ENCODE assay signal across 20 cellular contexts in the genomic region with DNA sequence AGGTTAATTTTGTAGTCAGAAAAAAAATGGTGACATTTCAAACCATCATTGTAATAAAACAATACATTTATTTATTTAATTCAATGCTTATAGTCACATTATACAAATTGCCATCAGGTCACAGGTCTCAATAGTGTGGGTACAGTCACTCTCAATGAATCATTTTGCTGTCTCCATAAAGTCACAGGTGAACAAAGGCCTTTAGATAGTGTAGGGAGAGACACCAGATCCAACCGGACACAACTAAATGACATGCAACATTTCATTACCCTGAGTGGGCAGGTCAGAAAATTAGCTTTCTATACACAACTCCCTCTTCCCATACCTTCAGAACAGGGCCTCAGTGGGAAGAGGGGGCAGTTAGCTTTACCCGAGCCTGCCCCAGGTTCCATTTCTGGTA.
"Had no signal": no experiment of that assay in that cellular context is flagged by ENCODE, and none has a peak within 500 bp of the region (broad histone marks: within the 10 kb centered on the region; RNA-seq: fewer than 3 reads in every experiment).

No MANE protein-coding gene starts in this region.

- ATAC-seq: HepG2, Right ventricle myocardium inferior, SK-N-SH treated with all-trans-retinoic acid at 6 μM for 48 hours had no signal

- H3K4me1 ChIP-seq: Peyer's patch, SJCRH30 had no signal

- H3K9me3 ChIP-seq: Peyer's patch, SJCRH30 had no signal

- DNase-seq: IMR-90, Kasumi-1, KG1, MM.1S, NCI-H1092 treated with DMSO at 0.1 percent for 48 hours, NCI-H1436, NCI-H187, NCI-H2029, NCI-H2081 treated with DMSO at 0.1 percent for 48 hours, NCI-H2171, NCI-H226, NCI-H510A, NCI-H524 treated with DMSO at 0.1 percent for 48 hours, NCI-H774, Peyer's patch, SHP77 treated with DMSO at 0.1 percent for 48 hours, SJCRH30 had no signal

- H3K36me3 ChIP-seq: Peyer's patch, SJCRH30 had no signal

- H3K4me3 ChIP-seq: Peyer's patch, SJCRH30 had no signal

- H3K27me3 ChIP-seq: Peyer's patch, SJCRH30 had no signal

- H3K27ac ChIP-seq: Peyer's patch, SJCRH30 had no signal
